Comparison of ENCODE assay signal across 1 cellular context in genomic region chr2:190913725-190914124, GRCh38.
TF ChIP-seq lines count a peak whose summit lies in the region.

No MANE protein-coding gene starts in this region.

TF ChIP-seq in IMR-90, 13 proteins besides CTCF, POLR2A, EP300 and RAD21:
- no peak for TF ChIP-seq MAZ (IDR thresholded peaks at IDR 0.05; ENCODE audit: borderline replicate concordance, low read depth, low read length)
- TF ChIP-seq USF2 (IDR thresholded peaks at IDR 0.05; ENCODE audit: low read depth, low read length): no peak
- no peak for TF ChIP-seq NFE2L2 (IDR thresholded peaks at IDR 0.05; ENCODE audit: low read depth, low read length)
- TF ChIP-seq MXI1 (IDR thresholded peaks at IDR 0.05; ENCODE audit: borderline replicate concordance, low read depth, low read length): no peak
- no peak for TF ChIP-seq ELK1 (IDR thresholded peaks at IDR 0.05; ENCODE audit: borderline replicate concordance, low read depth, low read length)
- no peak for TF ChIP-seq BHLHE40 (IDR thresholded peaks at IDR 0.05; ENCODE audit: low read depth, low read length)
- TF ChIP-seq CEBPB (IDR thresholded peaks at IDR 0.05; ENCODE audit: low read depth, low read length): no peak
- TF ChIP-seq RFX5 (IDR thresholded peaks at IDR 0.05; ENCODE audit: low read depth, low read length): no peak
- TF ChIP-seq MAFK (IDR thresholded peaks at IDR 0.05; ENCODE audit: low read depth, low read length): no peak
- TF ChIP-seq RCOR1 (IDR thresholded peaks at IDR 0.05; ENCODE audit: insufficient replicate concordance, low read length): no peak
- TF ChIP-seq FOS (IDR thresholded peaks at IDR 0.05; ENCODE audit: low read depth, low read length): no peak
- no peak for TF ChIP-seq SMC3 (IDR thresholded peaks at IDR 0.05; ENCODE audit: low read depth, low read length)
- TF ChIP-seq CHD1 (IDR thresholded peaks at IDR 0.05; ENCODE audit: low read depth, low read length): no peak
